ENCODE assay signal across 33 cellular contexts in genomic region chrX:77924320-77924859, GRCh38. TPM values are rescaled to one million over a fixed set of nuclear protein-coding genes. Genes with fewer than 3 reads are reported as not detected.
"Had no signal": no experiment of that assay in that cellular context is flagged by ENCODE, and none has a peak within 500 bp of the region (broad histone marks: within the 10 kb centered on the region; RNA-seq: fewer than 3 reads in every experiment).

No MANE protein-coding gene starts in this region.

- H3K9me3 ChIP-seq: left ventricle myocardium inferior, ovary, stomach, testis, thyroid gland, transverse colon, upper lobe of left lung, vagina had no signal

- H3K27ac ChIP-seq: left ventricle myocardium inferior, ovary, skin epidermis, stomach, testis, thyroid gland, transverse colon, upper lobe of left lung, vagina had no signal

- H3K4me3 ChIP-seq: left ventricle myocardium inferior, lung, ovary, skin epidermis, stomach, testis, thyroid gland, transverse colon, upper lobe of left lung, vagina had no signal

- ATAC-seq: natural killer cell; right cardiac atrium; sciatic nerve; stimulated activated naive B cell treated with anti-CD40 and anti-IgM and Interleukin-4, amounts not matched to agents 10 μg/mL and 1 μg/mL and 100 μg/mL, for 72 hours; stimulated activated naive CD8-positive, alpha-beta T cell treated with anti-CD3 and anti-CD28 coated beads, Interleukin-15, Interleukin-2, amounts not matched to agents 100 U/mL and 50 U/mL, for 24 hours had no signal

- H3K36me3 ChIP-seq: left ventricle myocardium inferior, ovary, stomach, thyroid gland, transverse colon, upper lobe of left lung, vagina had no signal

- DNase-seq: hypothalamus; immature natural killer cell; left ventricle myocardium inferior; mesendoderm; naive B cell; natural killer cell; ovary; retina; right cardiac atrium; stimulated activated CD4-positive, alpha-beta T cell treated with anti-CD3 and anti-CD28 coated beads, Interleukin-12 subunit alpha, Interleukin-12 subunit beta, amount 100 ng/mL, for 4 hours; stimulated activated CD4-positive, alpha-beta T cell treated with anti-CD3 and anti-CD28 coated beads, Interleukin-15, amount 100 ng/mL, for 24 hours; stimulated activated CD4-positive, alpha-beta T cell treated with anti-CD3 and anti-CD28 coated beads, Interleukin-2, amount 100 ng/mL, for 24 hours; stimulated activated CD4-positive, alpha-beta T cell treated with anti-CD3 and anti-CD28 coated beads, Interleukin-4, amount 100 ng/mL, for 1 hour; stimulated activated naive B cell treated with anti-CD40 and anti-IgM and Interleukin-4, amounts not matched to agents 10 μg/mL and 1 μg/mL and 100 μg/mL, for 72 hours; stimulated activated naive CD8-positive, alpha-beta T cell treated with anti-CD3 and anti-CD28 coated beads, Interleukin-15, Interleukin-2, amounts not matched to agents 100 U/mL and 50 U/mL, for 24 hours; stomach; testis; thyroid gland; transverse colon; upper lobe of left lung had no signal

- H3K4me1 ChIP-seq: left ventricle myocardium inferior, testis, thyroid gland, upper lobe of left lung, vagina had no signal

- H3K27me3 ChIP-seq: ovary, stomach, testis, thyroid gland, transverse colon, upper lobe of left lung, vagina had no signal

RNA-seq across cellular contexts. Expression of gene PGAM4, which starts 45.0 kb away (rescaled TPM):
- total RNA-seq: kidney epithelial cell, left ventricle myocardium inferior, lower leg skin, lung, mesothelial cell of epicardium, mononuclear cell, natural killer cell, omental fat pad, progenitor cell of endocrine pancreas, pulmonary artery endothelial cell, sciatic nerve, stomach, thyroid gland, transverse colon, urinary bladder, vagina had no signal
- polyA plus RNA-seq: neural cell, ovary, right cardiac atrium, stomach had no signal
